ENCODE assay signal across 8 cellular contexts in the genomic region with DNA sequence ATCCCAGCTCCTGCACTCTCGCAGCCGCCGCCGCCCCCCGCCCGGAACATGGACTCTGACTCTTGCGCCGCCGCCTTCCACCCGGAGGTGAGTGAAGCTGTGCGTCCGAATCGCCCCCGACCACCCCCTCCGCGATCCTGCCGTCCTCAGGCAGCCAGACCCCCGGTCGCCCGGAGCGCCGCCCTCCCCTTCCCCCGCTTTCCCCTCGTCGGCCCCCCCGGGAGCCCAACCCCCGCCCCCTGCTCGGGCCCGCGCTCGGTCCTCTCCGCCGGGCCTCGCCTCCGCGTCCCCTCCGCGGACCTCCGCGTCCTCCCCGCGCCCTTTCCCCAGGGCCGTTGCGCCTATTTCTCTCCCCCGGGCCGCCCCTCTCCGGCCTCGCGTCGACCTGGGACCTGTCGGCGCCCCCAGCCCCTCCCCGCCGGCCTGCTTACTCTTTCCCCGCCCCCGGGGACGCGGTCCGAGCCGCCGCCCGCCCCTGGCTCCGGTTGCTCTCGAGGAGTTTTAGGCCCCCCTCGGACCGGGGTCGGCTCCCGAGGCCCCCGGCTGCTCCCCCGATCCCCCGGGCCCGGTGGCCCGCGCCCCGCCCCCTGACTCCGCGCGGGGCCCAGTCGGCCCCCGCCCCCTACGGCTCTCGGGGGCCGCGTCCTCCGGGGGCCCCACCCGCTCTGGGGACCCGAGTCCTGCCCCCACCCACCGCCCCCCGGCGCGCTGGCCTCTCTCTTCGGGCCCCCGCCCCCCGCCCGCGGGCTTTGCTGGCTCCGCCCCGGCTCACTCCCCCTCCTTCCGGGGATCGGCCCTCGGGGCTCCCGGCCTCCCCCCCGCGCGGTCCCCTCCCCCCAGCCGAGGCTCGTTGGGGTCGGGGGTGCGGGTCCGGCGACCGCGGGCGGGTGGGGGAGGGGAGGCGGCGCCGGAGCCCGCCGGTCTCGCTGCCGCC. TPM values are rescaled to one million over a fixed set of nuclear protein-coding genes. Genes with fewer than 3 reads are reported as not detected.
DNase-seq lines count a peak whose midpoint lies in the region; ATAC-seq and TF ChIP-seq lines count a peak whose summit lies in the region.

No MANE protein-coding gene starts in this region.

- peak overlapping the region; percentile 86 for H2AFZ ChIP-seq in PC-3 (ENCODE audit: low read length)
- H2AFZ ChIP-seq in trophoblast cell (ENCODE audit: insufficient read depth, low read length, poor library complexity), result peak overlapping the region; percentile 64

- peak overlapping the region; percentile 98 for H2AK5ac ChIP-seq in trophoblast cell (ENCODE audit: low read length)

- DNase-seq in PC-3 (peak; percentile 32), cardiac muscle cell (ENCODE audit: low read depth in 1 of 2, low spot score in 1 of 2) (peak; percentile 43 to 81), trophoblast cell (peak in 1 of 2 donors; percentile 42), DMS114 treated with DMSO at 0.1 percent for 48 hours (lab: John Stamatoyannopoulos, UW; ENCODE audit: unreplicated experiment) (no peak), DMS153 treated with DMSO at 0.1 percent for 48 hours (lab: John Stamatoyannopoulos, UW; ENCODE audit: unreplicated experiment) (no peak)
- peak; percentile 72 for DNase-seq in activated naive CD8-positive, alpha-beta T cell treated with anti-CD3 and anti-CD28 coated beads for 36 hours

- peaks cover 52% of the 10 kb centered on the region for H3K79me2 ChIP-seq in PC-3 (ENCODE audit: low read length)
- H3K79me2 ChIP-seq in trophoblast cell (ENCODE audit: control insufficient read depth, insufficient read depth, low read length, poor library complexity), result peaks cover 26% of the 10 kb centered on the region

- H2BK12ac ChIP-seq in trophoblast cell (ENCODE audit: low read length), result no peak overlapping the region

- peaks cover 5% of the 10 kb centered on the region for H3F3A ChIP-seq in PC-3 (ENCODE audit: low read length, unreplicated experiment)

- H3K18ac ChIP-seq in trophoblast cell (ENCODE audit: low read length), result peak overlapping the region; percentile 93

- H3K4me2 ChIP-seq in PC-3 (ENCODE audit: low read length) (peak overlapping the region; percentile 85), trophoblast cell (ENCODE audit: low read length) (peak overlapping the region; percentile 49)

- POLR2A ChIA-PET in PC-3 (lab: Charles Lee; ENCODE audit: unreplicated experiment), result no interaction called here

- H3K23ac ChIP-seq in trophoblast cell (ENCODE audit: low read length), result no peak overlapping the region

- H3K14ac ChIP-seq in trophoblast cell (ENCODE audit: low read length), result peak overlapping the region; percentile 98

- H3K4me1 Mint-ChIP-seq in activated naive CD8-positive, alpha-beta T cell treated with anti-CD3 and anti-CD28 coated beads for 36 hours, result peaks cover 17% of the 10 kb centered on the region

- no TSS peak for BruUV-seq in PC-3 (replicated peaks; lab: Mats Ljungman, UMichigan)

- H3K9me3 Mint-ChIP-seq in activated naive CD8-positive, alpha-beta T cell treated with anti-CD3 and anti-CD28 coated beads for 36 hours, result no peaks in the 10 kb centered on the region

- no peak for ATAC-seq in PC-3
- ATAC-seq in GM21723 (IDR thresholded peaks at IDR 0.05; ENCODE audit: unreplicated experiment), result no peak

- H3K27me3 Mint-ChIP-seq in activated naive CD8-positive, alpha-beta T cell treated with anti-CD3 and anti-CD28 coated beads for 36 hours, result no peaks in the 10 kb centered on the region

- H3K4me1 ChIP-seq in PC-3 (ENCODE audit: insufficient read depth, low read length), result peaks cover 15% of the 10 kb centered on the region
- peaks cover 12% of the 10 kb centered on the region for H3K4me1 ChIP-seq in cardiac muscle cell (ENCODE audit: low read depth)
- H3K4me1 ChIP-seq in trophoblast cell (ENCODE audit: control insufficient read depth in 1 of 2, insufficient read depth in 2 of 2, low read length in 2 of 2), result peaks cover 0 to 6% of the 10 kb centered on the region in 2 experiments

- H3K9ac ChIP-seq in PC-3 (ENCODE audit: low read length) (peak overlapping the region; percentile 76), trophoblast cell (ENCODE audit: low read length) (peak overlapping the region; percentile 84)

- H4K12ac ChIP-seq in trophoblast cell (ENCODE audit: low read depth, low read length), result peak overlapping the region; percentile 90

- intact Hi-C loops in PC-3 (cut with micrococcal nuclease), result no loop called here

- peak overlapping the region; percentile 45 for H3K27ac Mint-ChIP-seq in activated naive CD8-positive, alpha-beta T cell treated with anti-CD3 and anti-CD28 coated beads for 36 hours

- H3K27ac ChIP-seq in PC-3 (ENCODE audit: low read length), result no peak overlapping the region
- peak overlapping the region; percentile 79 for H3K27ac ChIP-seq in cardiac muscle cell
- H3K27ac ChIP-seq in trophoblast cell (ENCODE audit: low read depth, low read length), result peak overlapping the region; percentile 81

- peaks cover 16% of the 10 kb centered on the region for H3K79me1 ChIP-seq in trophoblast cell (ENCODE audit: low read length)

- H3K9me2 ChIP-seq in PC-3 (replicated peaks; ENCODE audit: low read length), result no peaks in the 10 kb centered on the region

- H3K9me3 ChIP-seq in PC-3 (ENCODE audit: low read length), result no peaks in the 10 kb centered on the region
- no peaks in the 10 kb centered on the region for H3K9me3 ChIP-seq in cardiac muscle cell (ENCODE audit: low read depth)
- H3K9me3 ChIP-seq in trophoblast cell (ENCODE audit: insufficient read depth, low read depth, low read length), result no peaks in the 10 kb centered on the region

- H2BK5ac ChIP-seq in trophoblast cell (ENCODE audit: low read depth, low read length, poor library complexity), result peak overlapping the region; percentile 95

- H2BK120ac ChIP-seq in trophoblast cell (ENCODE audit: insufficient read depth, low read length, poor library complexity), result peak overlapping the region; percentile 48

- H3K36me3 ChIP-seq in PC-3 (ENCODE audit: low read depth, low read length) (peaks cover 10% of the 10 kb centered on the region; the same call in 1 of the 2 replicates), cardiac muscle cell (peaks cover 9% of the 10 kb centered on the region), trophoblast cell (ENCODE audit: control insufficient read depth in 1 of 2, insufficient read depth in 2 of 2, low read length in 2 of 2) (peaks cover 20 to 22% of the 10 kb centered on the region in 2 experiments)

- CTCF ChIA-PET in PC-3 (lab: Charles Lee), result no interaction called here

- H3K27me3 ChIP-seq in PC-3 (ENCODE audit: low read length), result no peaks in the 10 kb centered on the region
- H3K27me3 ChIP-seq in cardiac muscle cell, result no peaks in the 10 kb centered on the region
- no peaks in the 10 kb centered on the region for H3K27me3 ChIP-seq in trophoblast cell (ENCODE audit: insufficient read depth, low read length)

- WGBS in trophoblast cell (ENCODE audit: extremely low coverage, insufficient coverage, insufficient read length), result no CpG with 5 or more reads among the region's 121 CpGs

- H3K36me3 Mint-ChIP-seq in activated naive CD8-positive, alpha-beta T cell treated with anti-CD3 and anti-CD28 coated beads for 36 hours, result peaks cover 11% of the 10 kb centered on the region

- H3K4me3 ChIP-seq in GM12875 (ENCODE audit: low read depth, low read length) (peak overlapping the region; percentile 94), PC-3 (ENCODE audit: low read length) (peak overlapping the region; percentile 82), cardiac muscle cell (peak overlapping the region; percentile 98), trophoblast cell (ENCODE audit: low read depth, low read length) (peak overlapping the region; percentile 89)

- no peaks in the 10 kb centered on the region for H4K20me1 ChIP-seq in PC-3 (ENCODE audit: low read length)

- TF ChIP-seq CTCF in GM12875 (IDR thresholded peaks at IDR 0.05; ENCODE audit: borderline replicate concordance, insufficient read depth, low read depth, low read length) (no peak), PC-3 (conservative IDR thresholded peaks at IDR 0.05; ENCODE audit: low read depth, low read length) (no peak), cardiac muscle cell (IDR thresholded peaks at IDR 0.05; ENCODE audit: low read depth, low read length) (no peak)

- H3K4ac ChIP-seq in trophoblast cell (ENCODE audit: low read depth, low read length), result peak overlapping the region; percentile 99

- H3K4me3 Mint-ChIP-seq in activated naive CD8-positive, alpha-beta T cell treated with anti-CD3 and anti-CD28 coated beads for 36 hours, result peak overlapping the region; percentile 70

- peak overlapping the region; percentile 83 for H4K91ac ChIP-seq in trophoblast cell (ENCODE audit: low read depth, low read length)

- peak overlapping the region; percentile 85 for H4K8ac ChIP-seq in trophoblast cell (ENCODE audit: low read depth, low read length)

RNA-seq across cellular contexts. Expression of gene PHF13, which starts 0.8 kb away (rescaled TPM):
- 13.2 and 14.9 TPM in 2 replicates for total RNA-seq in PC-3 (2014; rRNA removed)
- total RNA-seq in activated naive CD8-positive, alpha-beta T cell treated with anti-CD3 and anti-CD28 coated beads for 36 hours, result 10 to 100 TPM; 10.9 to 11.7 TPM
- total RNA-seq in cardiac muscle cell, result 20.6 and 31.6 TPM in 2 replicates
- 16.8 and 25.9 TPM in 2 replicates for polyA plus RNA-seq in cardiac muscle cell
- 29.3 and 29.7 TPM in 2 replicates for polyA plus RNA-seq in trophoblast cell (2013)

RNA-seq across cellular contexts. Expression of gene THAP3, which starts 10.4 kb away (rescaled TPM):
- total RNA-seq in PC-3 (2014; rRNA removed) (42.4 and 54.6 TPM in 2 replicates), cardiac muscle cell (46.0 and 55.5 TPM in 2 replicates)
- total RNA-seq in activated naive CD8-positive, alpha-beta T cell treated with anti-CD3 and anti-CD28 coated beads for 36 hours, result 10 to 100 TPM; 16.2 to 16.4 TPM
- 35.1 and 43.7 TPM in 2 replicates for polyA plus RNA-seq in cardiac muscle cell
- polyA plus RNA-seq in trophoblast cell (2013), result 17.9 and 19.6 TPM in 2 replicates

RNA-seq across cellular contexts. Expression of gene KLHL21, which starts 11.6 kb away (rescaled TPM):
- 82.5 and 105 TPM in 2 replicates for total RNA-seq in PC-3 (2014; rRNA removed)
- total RNA-seq in activated naive CD8-positive, alpha-beta T cell treated with anti-CD3 and anti-CD28 coated beads for 36 hours, result 10 to 100 TPM; 31.2 TPM
- total RNA-seq in cardiac muscle cell, result 62.7 and 90.5 TPM in 2 replicates
- 37.3 and 40.6 TPM in 2 replicates for polyA plus RNA-seq in cardiac muscle cell
- 19.6 and 22.5 TPM in 2 replicates for polyA plus RNA-seq in trophoblast cell (2013)

RNA-seq across cellular contexts. Expression of gene ZBTB48, which starts 34.5 kb away (rescaled TPM):
- total RNA-seq in PC-3 (2014; rRNA removed) (42.7 and 47.2 TPM in 2 replicates), cardiac muscle cell (38.5 and 46.3 TPM in 2 replicates)
- 10 to 100 TPM; 22.1 to 26.4 TPM for total RNA-seq in activated naive CD8-positive, alpha-beta T cell treated with anti-CD3 and anti-CD28 coated beads for 36 hours
- polyA plus RNA-seq in cardiac muscle cell, result 22.4 and 28.8 TPM in 2 replicates
- polyA plus RNA-seq in trophoblast cell (2013), result 11.5 and 14.1 TPM in 2 replicates

RNA-seq across cellular contexts. Expression of gene TAS1R1, which starts 59.2 kb away (rescaled TPM):
- total RNA-seq in PC-3 (2014; rRNA removed) (not detected in 2 replicates), cardiac muscle cell (not detected in 2 replicates)
- not detected for total RNA-seq in activated naive CD8-positive, alpha-beta T cell treated with anti-CD3 and anti-CD28 coated beads for 36 hours
- 0.17 TPM in 1 of 2 replicates, not detected in the other for polyA plus RNA-seq in cardiac muscle cell
- polyA plus RNA-seq in trophoblast cell (2013), result not detected in 2 replicates

Comparison
In these comparisons a context has a peak if more than half of its experiments do, and no peak if none do; other contexts are left out.
1. DNase-seq: peak in PC-3 (single experiment), activated naive CD8-positive, alpha-beta T cell treated with anti-CD3 and anti-CD28 coated beads for 36 hours (single experiment) and cardiac muscle cell (2 of 2); none in DMS114 treated with DMSO at 0.1 percent for 48 hours (single experiment) and DMS153 treated with DMSO at 0.1 percent for 48 hours (single experiment).
2. Peak in every context shown above with its lines, with median percentiles within 50 percentile points of each other: H3K4me3 ChIP-seq.